Comparison of ENCODE assay signal across 13 cellular contexts in genomic region chr7:31957756-31958155, GRCh38.
"Had no signal": no experiment of that assay in that cellular context is flagged by ENCODE, and none has a peak within 500 bp of the region (broad histone marks: within the 10 kb centered on the region; RNA-seq: fewer than 3 reads in every experiment).

No MANE protein-coding gene starts in this region.

- H3K9me3 ChIP-seq: body of pancreas had no signal

- ATAC-seq: activated CD8-positive, alpha-beta T cell treated with anti-CD3 and anti-CD28 coated beads, Interleukin-2, amount 10 ng/mL, durations not matched to agents 7 days and 5 days; activated naive CD8-positive, alpha-beta T cell treated with anti-CD3 and anti-CD28 coated beads, Interleukin-2, amount 50 U/mL, for 24 hours; body of pancreas; T-cell had no signal

- H3K4me3 ChIP-seq: body of pancreas had no signal

- H3K36me3 ChIP-seq: WERI-Rb-1 had no signal

- H3K27ac ChIP-seq: body of pancreas, WERI-Rb-1 had no signal

- H3K27me3 ChIP-seq: body of pancreas had no signal

- DNase-seq: activated CD4-positive, alpha-beta T cell treated with anti-CD3 and anti-CD28 coated beads for 4 hours; activated CD8-positive, alpha-beta memory T cell treated with anti-CD3 and anti-CD28 coated beads, Interleukin-2, amount 50 U/mL, for 48 hours; activated CD8-positive, alpha-beta T cell treated with anti-CD3 and anti-CD28 coated beads, Interleukin-2, amount 10 ng/mL, durations not matched to agents 7 days and 5 days; activated naive CD4-positive, alpha-beta T cell; activated naive CD8-positive, alpha-beta T cell treated with anti-CD3 and anti-CD28 coated beads, Interleukin-2, amount 50 U/mL, for 24 hours; body of pancreas; cerebellar nuclear complex; endodermal cell; immature natural killer cell; left cardiac atrium; T-cell; T1000; WERI-Rb-1 had no signal
